In genomic region chr19:34838248-34838647, GRCh38 we compare ENCODE assay signal across 11 cellular contexts.
DNase-seq lines count a peak whose midpoint lies in the region; ATAC-seq and TF ChIP-seq lines count a peak whose summit lies in the region.
"Had no signal": no experiment of that assay in that cellular context is flagged by ENCODE, and none has a peak within 500 bp of the region (broad histone marks: within the 10 kb centered on the region; RNA-seq: fewer than 3 reads in every experiment).

No MANE protein-coding gene starts in this region.

- peak; percentile 41 for ATAC-seq in Right ventricle myocardium superior (ENCODE audit: poor library complexity)
- no peak for ATAC-seq in gastrocnemius medialis

- peaks cover 81% of the 10 kb centered on the region for H3K27me3 ChIP-seq in PC-9 (ENCODE audit: insufficient read depth, low read depth)
- H3K27me3 ChIP-seq in gastrocnemius medialis: peaks cover 0 to 14% (median 0%) of the 10 kb centered on the region in 3 donors

- no peak overlapping the region for H3K27ac Mint-ChIP-seq in activated T-helper 1 cell treated with anti-CD3 and anti-CD28 coated beads, Interleukin-12 subunit alpha, Interleukin-12 subunit beta, Interleukin-2, Interleukin-4 antibody, amounts not matched to agents 30 ng/mL and 10 ng/mL and 1 ng/mL, durations not matched to agents 14 hours and 24 hours and 36 hours

- peaks cover 6% of the 10 kb centered on the region for H3K4me1 Mint-ChIP-seq in activated T-helper 1 cell treated with anti-CD3 and anti-CD28 coated beads, Interleukin-12 subunit alpha, Interleukin-12 subunit beta, Interleukin-2, Interleukin-4 antibody, amounts not matched to agents 30 ng/mL and 10 ng/mL and 1 ng/mL, durations not matched to agents 14 hours and 24 hours and 36 hours (ENCODE audit: low read depth)

- DNase-seq in DMS 273 (lab: John Stamatoyannopoulos, UW; ENCODE audit: unreplicated experiment) (peak; percentile 22), DMS 273 treated with DMSO at 0.1 percent for 48 hours (lab: John Stamatoyannopoulos, UW) (no peak), PC-9 (no peak), Right ventricle myocardium superior (no peak), gastrocnemius medialis (no peak), NCI-H146 treated with DMSO at 0.1 percent for 48 hours (lab: John Stamatoyannopoulos, UW; ENCODE audit: unreplicated experiment) (no peak), NCI-H1105 treated with DMSO at 0.1 percent for 48 hours (lab: John Stamatoyannopoulos, UW) (no peak)
- DNase-seq in activated T-helper 1 cell treated with anti-CD3 and anti-CD28 coated beads, Interleukin-12 subunit alpha, Interleukin-12 subunit beta, Interleukin-2, Interleukin-4 antibody, amounts not matched to agents 30 ng/mL and 10 ng/mL and 1 ng/mL, durations not matched to agents 14 hours and 24 hours and 36 hours (ENCODE audit: low spot score): no peak
- DNase-seq: cortex of kidney, kidney glomerular epithelial cell had no signal

- in situ Hi-C loops in gastrocnemius medialis (cut with MboI; ENCODE audit: low sequenced_read_pairs in 4 of 4): no loop called here

- H4K20me1 ChIP-seq in PC-9 (ENCODE audit: insufficient read depth): no peaks in the 10 kb centered on the region

- intact Hi-C loops in PC-9 (cut with micrococcal nuclease; ENCODE audit: unreplicated experiment): no loop called here
- intact Hi-C loops in Right ventricle myocardium superior (cut with DNase I): no loop called here
- intact Hi-C loops in gastrocnemius medialis (cut with DNase I; ENCODE audit: low total_unique reads): no loop called here
- intact Hi-C loops in activated T-helper 1 cell treated with anti-CD3 and anti-CD28 coated beads, Interleukin-12 subunit alpha, Interleukin-12 subunit beta, Interleukin-2, Interleukin-4 antibody, amounts not matched to agents 30 ng/mL and 10 ng/mL and 1 ng/mL, durations not matched to agents 14 hours and 24 hours and 36 hours (cut with micrococcal nuclease): no loop called here

- no peaks in the 10 kb centered on the region for H3K79me2 ChIP-seq in PC-9 (ENCODE audit: low read depth)

- POLR2A ChIA-PET in PC-9 (lab: Charles Lee; ENCODE audit: unreplicated experiment): no interaction called here

- no peak overlapping the region for H3K4me2 ChIP-seq in PC-9

- no peak for TF ChIP-seq POLR2A in gastrocnemius medialis (IDR thresholded peaks at IDR 0.05)

- no TSS peak for BruUV-seq in PC-9 (replicated peaks; lab: Mats Ljungman, UMichigan)

- no peak overlapping the region for H2AFZ ChIP-seq in PC-9

- H3K36me3 Mint-ChIP-seq in activated T-helper 1 cell treated with anti-CD3 and anti-CD28 coated beads, Interleukin-12 subunit alpha, Interleukin-12 subunit beta, Interleukin-2, Interleukin-4 antibody, amounts not matched to agents 30 ng/mL and 10 ng/mL and 1 ng/mL, durations not matched to agents 14 hours and 24 hours and 36 hours (ENCODE audit: low read depth): no peaks in the 10 kb centered on the region

- H3K4me3 Mint-ChIP-seq in activated T-helper 1 cell treated with anti-CD3 and anti-CD28 coated beads, Interleukin-12 subunit alpha, Interleukin-12 subunit beta, Interleukin-2, Interleukin-4 antibody, amounts not matched to agents 30 ng/mL and 10 ng/mL and 1 ng/mL, durations not matched to agents 14 hours and 24 hours and 36 hours: no peak overlapping the region

- H3K4me1 ChIP-seq in PC-9 (replicated peaks; ENCODE audit: insufficient read depth) (no peaks in the 10 kb centered on the region), gastrocnemius medialis (no peaks in the 10 kb centered on the region)

- H3K36me3 ChIP-seq in PC-9 (ENCODE audit: low read depth) (no peaks in the 10 kb centered on the region), gastrocnemius medialis (no peaks in the 10 kb centered on the region)

- H3K27me3 Mint-ChIP-seq in activated T-helper 1 cell treated with anti-CD3 and anti-CD28 coated beads, Interleukin-12 subunit alpha, Interleukin-12 subunit beta, Interleukin-2, Interleukin-4 antibody, amounts not matched to agents 30 ng/mL and 10 ng/mL and 1 ng/mL, durations not matched to agents 14 hours and 24 hours and 36 hours (ENCODE audit: insufficient read depth): peaks cover 4% of the 10 kb centered on the region

- H3K9me2 ChIP-seq in PC-9 (ENCODE audit: insufficient read depth): no peaks in the 10 kb centered on the region

- no peaks in the 10 kb centered on the region for H3K9me3 Mint-ChIP-seq in activated T-helper 1 cell treated with anti-CD3 and anti-CD28 coated beads, Interleukin-12 subunit alpha, Interleukin-12 subunit beta, Interleukin-2, Interleukin-4 antibody, amounts not matched to agents 30 ng/mL and 10 ng/mL and 1 ng/mL, durations not matched to agents 14 hours and 24 hours and 36 hours

- H3K27ac ChIP-seq in PC-9: no peak overlapping the region
- H3K27ac ChIP-seq in gastrocnemius medialis: peak overlapping the region in 3 of 4 donors; percentile 45 to 66 (median 60)
- H3K27ac ChIP-seq: 22Rv1 had no signal

- no peaks in the 10 kb centered on the region for H3F3A ChIP-seq in PC-9 (ENCODE audit: insufficient read depth, low read depth)

- H3K9me3 ChIP-seq in PC-9 (ENCODE audit: insufficient read depth, low read depth): no peaks in the 10 kb centered on the region
- H3K9me3 ChIP-seq in gastrocnemius medialis: no peaks in the 10 kb centered on the region

- no peak overlapping the region for H3K4me3 ChIP-seq in PC-9
- peak overlapping the region in 2 of 4 donors; percentile 20 to 27 for H3K4me3 ChIP-seq in gastrocnemius medialis

- CTCF ChIA-PET in PC-9 (lab: Charles Lee): interaction anchor here (0.6 kb wide), 1 partner anchor 646 kb away, joined by 4 read pairs; no protein-coding TSS in a partner anchor

- TF ChIP-seq CTCF in PC-9 (conservative IDR thresholded peaks at IDR 0.05) (peak; percentile 18; the same call in 1 of the 2 replicates), gastrocnemius medialis (IDR thresholded peaks at IDR 0.05 in 4 of 5, conservative IDR thresholded peaks at IDR 0.05 in 1 of 5) (no peak)
